In the genomic region with DNA sequence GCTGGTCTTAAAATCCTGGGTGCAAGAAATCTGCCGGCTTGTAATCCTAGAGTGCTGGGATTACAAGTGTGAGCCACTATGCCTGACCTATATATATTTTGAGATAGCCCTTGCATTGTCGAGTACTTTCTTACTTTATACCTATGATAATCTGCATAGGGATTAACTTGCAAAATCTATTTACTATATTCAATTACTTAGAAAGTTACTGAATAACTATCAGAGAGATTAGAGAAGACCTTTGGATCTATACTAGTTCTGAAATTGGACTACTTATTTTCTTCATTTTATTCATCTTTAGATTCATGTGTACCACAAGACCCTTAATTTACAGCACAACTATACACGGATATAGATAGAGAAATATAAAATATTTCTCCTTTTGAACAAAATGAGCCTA, we compare ENCODE assay signal across 30 cellular contexts.
A peak's percentile ranks its signal among the peaks of the same experiment; 100 is the strongest.
DNase-seq lines count a peak whose midpoint lies in the region; FAIRE-seq and TF ChIP-seq lines count a peak whose summit lies in the region.
"Had no signal": no experiment of that assay in that cellular context is flagged by ENCODE, and none has a peak within 500 bp of the region (broad histone marks: within the 10 kb centered on the region; RNA-seq: fewer than 3 reads in every experiment).

No MANE protein-coding gene starts in this region.

- H3K4me2 ChIP-seq in SU-DHL-6 (ENCODE audit: low read depth, low read length, poor library complexity, severe bottlenecking): no peak overlapping the region
- H3K4me2 ChIP-seq: A549; BLaER1; BLaER1 treated with 17β-estradiol and CSF1 and Interleukin-3, amounts not matched to agents 10 nM and 100 nM had no signal

- no peaks in the 10 kb centered on the region for H3K9me3 ChIP-seq in SU-DHL-6 (ENCODE audit: insufficient read depth, low read length)
- H3K9me3 ChIP-seq in small intestine (ENCODE audit: control insufficient read depth, low read depth): no peaks in the 10 kb centered on the region
- H3K9me3 ChIP-seq: A549, BE2C, BLaER1, Caco-2 had no signal

- H3K79me2 ChIP-seq in SU-DHL-6 (ENCODE audit: insufficient read depth, low read length): no peaks in the 10 kb centered on the region

- no peak overlapping the region for H3K4me3 ChIP-seq in SU-DHL-6 (ENCODE audit: insufficient read depth, low read length, poor library complexity, severe bottlenecking)
- no peak overlapping the region for H3K4me3 ChIP-seq in small intestine (ENCODE audit: low read depth in 1 of 2, low read length in 2 of 2)
- H3K4me3 ChIP-seq: A549; BLaER1; BLaER1 treated with 17β-estradiol and CSF1 and Interleukin-3, amounts not matched to agents 10 nM and 100 nM had no signal

- no peak for FAIRE-seq in small intestine (lab: Jason Lieb, UNC)
- FAIRE-seq: A549, D721Med had no signal

- no peaks in the 10 kb centered on the region for H3F3A ChIP-seq in SU-DHL-6 (ENCODE audit: insufficient read depth)

- no peaks in the 10 kb centered on the region for H3K4me1 ChIP-seq in small intestine (ENCODE audit: control insufficient read depth in 2 of 2, insufficient read depth in 1 of 2, low read depth in 1 of 2, low read length in 1 of 2)
- H3K4me1 ChIP-seq: A549; BE2C; BLaER1; BLaER1 treated with 17β-estradiol and CSF1 and Interleukin-3, amounts not matched to agents 10 nM and 100 nM; Caco-2 had no signal

- no peaks in the 10 kb centered on the region for H3K9me2 ChIP-seq in SU-DHL-6 (replicated peaks; ENCODE audit: insufficient read depth, low read length)

- H3K27ac ChIP-seq in SU-DHL-6 (ENCODE audit: low read depth, low read length) (no peak overlapping the region), small intestine (ENCODE audit: low read depth in 1 of 2, low read length in 1 of 2) (no peak overlapping the region)
- H3K27ac ChIP-seq: 22Rv1; A549; BLaER1; BLaER1 treated with 17β-estradiol and CSF1 and Interleukin-3, amounts not matched to agents 10 nM and 100 nM; C4-2B had no signal

- H3K36me3 ChIP-seq in SU-DHL-6 (ENCODE audit: low read length) (no peaks in the 10 kb centered on the region), small intestine (ENCODE audit: control insufficient read depth in 2 of 2, insufficient read depth in 2 of 2, low read length in 2 of 2) (no peaks in the 10 kb centered on the region)
- H3K36me3 ChIP-seq: BE2C; BLaER1; BLaER1 treated with 17β-estradiol and CSF1 and Interleukin-3, amounts not matched to agents 10 nM and 100 nM had no signal

- WGBS in small intestine, 3 donors: 12 to 58% (median 35%) methylated on average over 3 of the region's 3 CpGs

- peak; percentile 47 for DNase-seq in small intestine
- DNase-seq in NAMALWA (ENCODE audit: low spot score): no peak
- no peak for DNase-seq in activated effector memory CD4-positive, alpha-beta T cell treated with Interleukin-2 at 50 U/mL for 16 hours
- DNase-seq: 8988T; ACHN; AML-193; BE2C; C1 segment of cervical spinal cord; Caco-2; Calu3; CD4-positive, alpha-beta memory T cell; CD4-positive, alpha-beta T cell; CD4-positive, CD25-positive, alpha-beta regulatory T cell; CD8-positive, alpha-beta memory T cell; CD8-positive, alpha-beta T cell; COR-L47; DMS 273 treated with DMSO at 0.1 percent for 48 hours; DMS153; DMS53; DMS79; DMS79 treated with DMSO at 0.1 percent for 48 hours; DND-41; EL had no signal

- H3K27me3 ChIP-seq in SU-DHL-6 (ENCODE audit: low read length) (no peaks in the 10 kb centered on the region), small intestine (ENCODE audit: control insufficient read depth in 2 of 2, insufficient read depth in 2 of 2, low read length in 2 of 2) (no peaks in the 10 kb centered on the region)
- H3K27me3 ChIP-seq: BE2C; BLaER1; BLaER1 treated with 17β-estradiol and CSF1 and Interleukin-3, amounts not matched to agents 10 nM and 100 nM had no signal

- H2AFZ ChIP-seq in SU-DHL-6 (ENCODE audit: low read depth, low read length, severe bottlenecking): peak overlapping the region; percentile 59

- TF ChIP-seq CTCF in SU-DHL-6 (IDR thresholded peaks at IDR 0.05; ENCODE audit: insufficient read depth, low read length, poor library complexity, severe bottlenecking): no peak

- no peak overlapping the region for H3K9ac ChIP-seq in SU-DHL-6 (ENCODE audit: low read length)
- H3K9ac ChIP-seq: BLaER1; BLaER1 treated with 17β-estradiol and CSF1 and Interleukin-3, amounts not matched to agents 10 nM and 100 nM had no signal

- no peaks in the 10 kb centered on the region for H4K20me1 ChIP-seq in SU-DHL-6 (ENCODE audit: low read depth, low read length)
- H4K20me1 ChIP-seq: BLaER1; BLaER1 treated with 17β-estradiol and CSF1 and Interleukin-3, amounts not matched to agents 10 nM and 100 nM had no signal
